ENCODE assay signal across 1 cellular context in genomic region chr1:157091186-157091585, GRCh38.
TF ChIP-seq lines count a peak whose summit lies in the region.

No MANE protein-coding gene starts in this region.

TF ChIP-seq in H1, 55 proteins besides CTCF, POLR2A, EP300 and RAD21 (continued from another document):
- TF ChIP-seq CHD7 (IDR thresholded peaks at IDR 0.05; ENCODE audit: insufficient replicate concordance, low read length), result no peak
- no peak for TF ChIP-seq CBX8 (IDR thresholded peaks at IDR 0.05; ENCODE audit: borderline replicate concordance, low read depth, low read length)
- no peak for TF ChIP-seq ATF2 (IDR thresholded peaks at IDR 0.05; ENCODE audit: low read length)
- no peak for TF ChIP-seq GABPA (IDR thresholded peaks at IDR 0.05; ENCODE audit: borderline replicate concordance, insufficient read depth, low read length)
- TF ChIP-seq BACH1 (IDR thresholded peaks at IDR 0.05; ENCODE audit: low read length), result no peak
- no peak for TF ChIP-seq TEAD4 (IDR thresholded peaks at IDR 0.05; ENCODE audit: low read depth, low read length)
- TF ChIP-seq CREB1 (IDR thresholded peaks at IDR 0.05), result no peak
